In the genomic region with DNA sequence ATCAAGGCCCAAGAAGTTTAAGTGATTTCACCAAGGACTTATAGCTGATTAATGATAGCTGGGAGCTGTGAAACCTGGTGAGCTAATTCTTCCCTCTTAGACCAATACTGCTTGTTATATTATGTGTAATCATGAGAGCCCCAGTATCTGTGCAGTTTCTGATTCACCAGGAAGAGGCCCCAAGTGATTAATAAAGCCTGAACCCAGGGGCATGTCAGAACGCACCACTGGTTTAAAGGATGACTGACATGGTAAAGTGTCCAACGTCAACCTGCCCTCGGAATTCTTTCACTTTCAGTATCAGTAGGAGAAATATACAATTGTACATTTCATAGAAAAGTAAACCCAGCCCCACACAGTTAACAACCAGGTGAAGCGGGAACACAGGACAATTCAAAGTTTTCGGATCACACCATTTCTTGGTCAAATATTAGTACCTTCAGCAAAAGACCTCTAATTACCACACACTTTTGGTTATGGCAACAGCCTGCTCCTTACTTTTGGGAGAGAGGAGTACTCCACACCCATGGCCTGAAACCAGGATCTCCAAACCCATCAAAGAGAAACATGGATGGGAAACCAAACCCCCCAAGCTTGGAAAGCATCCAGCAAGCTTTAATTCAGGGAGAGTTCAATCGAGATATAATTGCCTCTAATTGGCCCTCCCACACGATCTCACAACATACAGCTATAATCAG, we compare ENCODE assay signal across 8 cellular contexts. TPM values are rescaled to one million over a fixed set of nuclear protein-coding genes. Genes with fewer than 3 reads are reported as not detected.
DNase-seq lines count a peak whose midpoint lies in the region; ATAC-seq and TF ChIP-seq lines count a peak whose summit lies in the region.

No MANE protein-coding gene starts in this region.

- peak overlapping the region; percentile 83 for H3K27ac Mint-ChIP-seq in central memory CD8-positive, alpha-beta T cell (ENCODE audit: low read depth)

- H3K27ac ChIP-seq in neutrophil (peak overlapping the region; percentile 45), ovary (no peak overlapping the region)

- ATAC-seq in HG02571 (IDR thresholded peaks at IDR 0.05; ENCODE audit: unreplicated experiment), result peak; percentile 93
- peak; percentile 97 for ATAC-seq in central memory CD8-positive, alpha-beta T cell (replicated peaks; ENCODE audit: extremely low read depth, poor library complexity, severe bottlenecking)

- no peak for TF ChIP-seq EP300 in ovary (IDR thresholded peaks at IDR 0.05)

- TF ChIP-seq CTCF in neutrophil (IDR thresholded peaks at IDR 0.05), result no peak
- TF ChIP-seq CTCF in ovary (IDR thresholded peaks at IDR 0.05), result no peak

- intact Hi-C loops in ovary (cut with DNase I), result no loop called here

- H3K4me1 ChIP-seq in neutrophil (ENCODE audit: control insufficient read depth in 1 of 2, insufficient read depth in 1 of 2, low read depth in 1 of 2, low read length in 1 of 2), result peaks cover 8 to 14% of the 10 kb centered on the region in 2 experiments
- peaks cover 7% of the 10 kb centered on the region for H3K4me1 ChIP-seq in ovary (ENCODE audit: insufficient read depth)

- H3K4me3 Mint-ChIP-seq in central memory CD8-positive, alpha-beta T cell, result peak overlapping the region; percentile 73

- WGBS in ovary, 3 donors, result 57 to 66% (median 61%) methylated on average over 7 of the region's 7 CpGs

- no peak overlapping the region for H3K4me3 ChIP-seq in neutrophil (ENCODE audit: low read depth in 1 of 2, low read length in 1 of 2)
- H3K4me3 ChIP-seq in ovary, result no peak overlapping the region

- H3K9me3 ChIP-seq in neutrophil, result no peaks in the 10 kb centered on the region
- no peaks in the 10 kb centered on the region for H3K9me3 ChIP-seq in ovary

- DNase-seq in NCI-H2029 (lab: John Stamatoyannopoulos, UW), result peak; percentile 36
- DNase-seq in NCI-H2029 treated with DMSO at 0.1 percent for 48 hours (lab: John Stamatoyannopoulos, UW), result no peak
- peak; percentile 77 for DNase-seq in OCI-M1 (lab: John Stamatoyannopoulos, UW)
- DNase-seq in central memory CD8-positive, alpha-beta T cell (ENCODE audit: low spot score in 2 of 2), result peak in 1 of 2 donors; percentile 15
- no peak for DNase-seq in NCI-H128 (lab: John Stamatoyannopoulos, UW; ENCODE audit: unreplicated experiment)
- DNase-seq in ovary, result no peak

- H3K27me3 ChIP-seq in neutrophil (no peaks in the 10 kb centered on the region), ovary (no peaks in the 10 kb centered on the region)

- peaks cover 2% of the 10 kb centered on the region for H3K36me3 Mint-ChIP-seq in central memory CD8-positive, alpha-beta T cell (ENCODE audit: insufficient read depth)

- TF ChIP-seq POLR2A in ovary (IDR thresholded peaks at IDR 0.05), result no peak

- H3K4me1 Mint-ChIP-seq in central memory CD8-positive, alpha-beta T cell, result peaks cover 16% of the 10 kb centered on the region

- H3K27me3 Mint-ChIP-seq in central memory CD8-positive, alpha-beta T cell, result no peaks in the 10 kb centered on the region

- H3K9me3 Mint-ChIP-seq in central memory CD8-positive, alpha-beta T cell, result no peaks in the 10 kb centered on the region

- H3K36me3 ChIP-seq in neutrophil, result no peaks in the 10 kb centered on the region
- H3K36me3 ChIP-seq in ovary, result no peaks in the 10 kb centered on the region

RNA-seq across cellular contexts. Expression of a gene that starts 28.5 kb away (rescaled TPM):
- 10 to 100 TPM in 4 of 7 donors, 1 to 10 TPM in 3; 4.8 to 24.6 (median 11.1) TPM for total RNA-seq in ovary
- 1 to 10 TPM; 7.4 to 9.6 TPM for polyA plus RNA-seq in ovary

Comparison
In these comparisons a context has a peak if more than half of its experiments do, and no peak if none do; other contexts are left out.
1. DNase-seq: peak in NCI-H2029 (single experiment) and OCI-M1 (single experiment); none in NCI-H2029 treated with DMSO at 0.1 percent for 48 hours (single experiment), NCI-H128 (single experiment) and ovary (0 of 5).